Comparison of ENCODE assay signal across 15 cellular contexts in the genomic region with DNA sequence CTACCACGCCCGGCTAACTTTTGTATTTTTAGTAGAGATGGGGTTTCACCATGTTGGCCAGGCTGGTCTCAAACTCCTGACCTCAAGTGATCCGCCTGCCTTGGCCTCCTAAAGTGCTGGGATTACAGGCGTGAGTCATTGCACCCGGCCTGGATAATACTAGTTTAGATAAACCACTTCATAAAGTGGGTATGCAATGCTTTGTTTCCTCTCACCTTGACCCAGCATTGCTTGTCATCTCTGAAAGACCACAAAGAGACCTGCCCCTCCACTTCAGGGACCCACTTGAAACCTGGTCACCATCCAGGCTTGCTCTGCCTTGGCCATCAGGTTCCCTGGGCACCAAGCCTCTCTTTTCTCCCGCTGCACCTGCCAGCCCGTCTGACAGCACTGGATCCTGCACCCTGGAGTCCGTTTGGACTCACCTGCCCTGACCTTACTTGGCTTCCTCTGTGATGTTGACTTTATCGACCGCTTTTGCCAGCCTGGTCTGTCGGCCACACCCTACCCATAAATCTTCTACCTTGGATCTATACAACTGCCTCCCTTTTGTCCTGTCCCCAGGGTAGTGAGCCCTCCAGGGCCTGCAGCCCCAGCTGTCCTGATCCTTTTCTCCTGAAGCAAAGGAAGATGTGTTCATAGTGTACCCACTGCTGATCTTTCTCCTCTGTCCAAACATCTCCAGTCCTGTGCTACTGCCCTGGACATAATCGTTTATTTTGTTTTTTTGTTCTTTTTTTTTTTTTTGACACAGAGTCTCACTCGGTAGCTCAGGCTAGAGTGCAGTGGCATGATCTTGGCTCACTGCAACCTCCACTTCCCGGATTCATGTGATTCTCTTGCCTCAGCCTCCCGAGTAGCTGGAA. TPM values are rescaled to one million over a fixed set of nuclear protein-coding genes. Genes with fewer than 3 reads are reported as not detected.
DNase-seq lines count a peak whose midpoint lies in the region; TF ChIP-seq lines count a peak whose summit lies in the region.
"Had no signal": no experiment of that assay in that cellular context is flagged by ENCODE, and none has a peak within 500 bp of the region (broad histone marks: within the 10 kb centered on the region; RNA-seq: fewer than 3 reads in every experiment).

No MANE protein-coding gene starts in this region.

- H3K9ac ChIP-seq in colonic mucosa (ENCODE audit: low read depth in 2 of 2, low read length in 2 of 2), result peak overlapping the region in 1 of 2 donors; percentile 34

- no peaks in the 10 kb centered on the region for H3K9me3 ChIP-seq in colonic mucosa
- no peaks in the 10 kb centered on the region for H3K9me3 ChIP-seq in thyroid gland
- H3K9me3 ChIP-seq in spleen, result no peaks in the 10 kb centered on the region
- H3K9me3 ChIP-seq: esophagus muscularis mucosa, right atrium auricular region, testis had no signal

- TF ChIP-seq POLR2A in thyroid gland (IDR thresholded peaks at IDR 0.05), result no peak
- TF ChIP-seq POLR2A in spleen (IDR thresholded peaks at IDR 0.05), result no peak

- TF ChIP-seq CTCF in colonic mucosa (IDR thresholded peaks at IDR 0.05) (no peak), thyroid gland (IDR thresholded peaks at IDR 0.05) (no peak), spleen (IDR thresholded peaks at IDR 0.05 in 8 of 11, conservative IDR thresholded peaks at IDR 0.05 in 3 of 11) (no peak)

- H3K4me1 ChIP-seq in colonic mucosa (peaks cover 5% of the 10 kb centered on the region), thyroid gland (peaks cover 27 to 30% of the 10 kb centered on the region in 2 donors), spleen (peaks cover 0 to 6% (median 0%) of the 10 kb centered on the region in 6 donors)
- H3K4me1 ChIP-seq: esophagus muscularis mucosa, right atrium auricular region, testis had no signal

- H3K4me3 ChIP-seq in colonic mucosa (no peak overlapping the region), thyroid gland (replicated peaks in 1 of 3) (no peak overlapping the region), spleen (no peak overlapping the region)
- H3K4me3 ChIP-seq: esophagus muscularis mucosa, right atrium auricular region, testis had no signal

- H3K27ac ChIP-seq in colonic mucosa (peak overlapping the region; percentile 56), thyroid gland (peak overlapping the region; percentile 57 to 68 (median 58)), spleen (no peak overlapping the region)
- H3K27ac ChIP-seq: esophagus muscularis mucosa, right atrium auricular region, testis had no signal

- no peaks in the 10 kb centered on the region for H3K27me3 ChIP-seq in colonic mucosa
- H3K27me3 ChIP-seq in thyroid gland, result no peaks in the 10 kb centered on the region
- peaks cover 0 to 6% (median 0%) of the 10 kb centered on the region in 7 donors for H3K27me3 ChIP-seq in spleen (replicated peaks in 1 of 7)
- H3K27me3 ChIP-seq: right atrium auricular region, testis had no signal

- peak; percentile 76 for DNase-seq in HuH-7 (ENCODE audit: low spot score)
- DNase-seq in NCI-H2196 (lab: John Stamatoyannopoulos, UW; ENCODE audit: unreplicated experiment), result peak; percentile 89
- DNase-seq in colonic mucosa, result peak; percentile 80
- peak; percentile 97 to 98 for DNase-seq in thyroid gland
- DNase-seq in SW 1271 (lab: John Stamatoyannopoulos, UW), result no peak
- DNase-seq in NCI-H82 (lab: John Stamatoyannopoulos, UW), result no peak
- DNase-seq in spleen, result no peak
- DNase-seq: activated CD4-positive, alpha-beta T cell treated with anti-CD3 and anti-CD28 coated beads, Interleukin-2, amount 50 U/mL, for 48 hours; IMR-90; T-cell; testis had no signal

- no peaks in the 10 kb centered on the region for H3K36me3 ChIP-seq in colonic mucosa
- no peaks in the 10 kb centered on the region for H3K36me3 ChIP-seq in thyroid gland
- no peaks in the 10 kb centered on the region for H3K36me3 ChIP-seq in spleen
- H3K36me3 ChIP-seq: esophagus muscularis mucosa, right atrium auricular region had no signal

- WGBS in thyroid gland, 2 donors, result 30 to 41% methylated on average over 15 of the region's 15 CpGs
- 74 to 79% (median 76%) methylated on average over 15 of the region's 15 CpGs for WGBS in spleen, 5 donors

- intact Hi-C loops in colonic mucosa (cut with DNase I), result no loop called here
- intact Hi-C loops in thyroid gland (cut with DNase I), result no loop called here
- intact Hi-C loops in spleen (cut with DNase I; ENCODE audit: low total_unique reads), result no loop called here

RNA-seq across cellular contexts. Expression of gene ZG16, which starts 12.7 kb away (rescaled TPM):
- 100 to 1,000 TPM; 280 to 758 TPM for total RNA-seq in colonic mucosa
- total RNA-seq in thyroid gland, result not detected
- total RNA-seq in spleen, result not detected
- under 1 TPM in 2 of 3 donors, not detected in 1; 0.06 to 0.07 TPM for polyA plus RNA-seq in spleen
- total RNA-seq: H4, IMR-90, mononuclear cell, right atrium auricular region had no signal
- polyA plus RNA-seq: IMR-90 had no signal

RNA-seq across cellular contexts. Expression of gene C16orf54, which starts 19.6 kb away (rescaled TPM):
- total RNA-seq in colonic mucosa (1 to 10 TPM; 1.7 TPM), thyroid gland (under 1 TPM; 0.22 to 0.83 (median 0.37) TPM), spleen (10 to 100 TPM; 34.5 to 46.0 (median 40.5) TPM)
- polyA plus RNA-seq in spleen, result 10 to 100 TPM; 15.6 to 21.0 (median 16.6) TPM
- total RNA-seq: IMR-90 had no signal
- polyA plus RNA-seq: IMR-90 had no signal

RNA-seq across cellular contexts. Expression of gene KIF22, which starts 25.2 kb away (rescaled TPM):
- 100 to 1,000 TPM in 1 of 2 donors, 10 to 100 TPM in 1; 60.7 to 150 TPM for total RNA-seq in colonic mucosa
- total RNA-seq in thyroid gland, result 10 to 100 TPM; 38.4 to 68.6 (median 57.2) TPM
- total RNA-seq in spleen, result 10 to 100 TPM; 26.6 to 45.1 (median 36.2) TPM
- polyA plus RNA-seq in spleen, result 10 to 100 TPM; 47.4 to 59.2 (median 56.4) TPM

RNA-seq across cellular contexts. Expression of gene MAZ, which starts 40.9 kb away (rescaled TPM):
- total RNA-seq in colonic mucosa (100 to 1,000 TPM; 286 to 441 TPM), thyroid gland (100 to 1,000 TPM in 2 of 4 donors, 10 to 100 TPM in 2; 80.4 to 132 (median 107) TPM), spleen (100 to 1,000 TPM in 4 of 7 donors, 10 to 100 TPM in 3; 82.7 to 157 (median 125) TPM)
- 100 to 1,000 TPM in 2 of 3 donors, 10 to 100 TPM in 1; 92.2 to 145 (median 100) TPM for polyA plus RNA-seq in spleen

RNA-seq across cellular contexts. Expression of gene PRRT2, which starts 46.6 kb away (rescaled TPM):
- total RNA-seq in colonic mucosa, result 1 to 10 TPM; 1.4 to 1.7 TPM
- total RNA-seq in thyroid gland, result 1 to 10 TPM in 3 of 4 donors, under 1 TPM in 1; 0.89 to 4.0 (median 2.4) TPM
- 1 to 10 TPM in 2 of 7 donors, under 1 TPM in 3, not detected in 2; 0.29 to 2.1 (median 0.77) TPM for total RNA-seq in spleen
- under 1 TPM; 0.15 to 0.67 (median 0.22) TPM for polyA plus RNA-seq in spleen

Comparison
In these comparisons a context has a peak if more than half of its experiments do, and no peak if none do; other contexts are left out.
1. DNase-seq: peak in HuH-7 (single experiment), NCI-H2196 (single experiment), colonic mucosa (single experiment) and thyroid gland (2 of 2); none in SW 1271 (0 of 2), NCI-H82 (single experiment) and spleen (single experiment).
2. H3K27ac ChIP-seq: peak in colonic mucosa (single experiment) and thyroid gland (3 of 3); none in spleen (0 of 8).
3. RNA of gene ZG16, which starts 12.7 kb away (total RNA-seq): 280 to 758 TPM in colonic mucosa; not detected in thyroid gland and not detected in spleen; every median in the first group is over 100 times any median in the second.
4. RNA of gene C16orf54, which starts 19.6 kb away (total RNA-seq): 34.5 to 46.0 TPM in spleen; 1.7 TPM in colonic mucosa and 0.22 to 0.83 TPM in thyroid gland; every median in the first group is over 10 times any median in the second.